19 cellular contexts compared by ENCODE assay signal in the genomic region with DNA sequence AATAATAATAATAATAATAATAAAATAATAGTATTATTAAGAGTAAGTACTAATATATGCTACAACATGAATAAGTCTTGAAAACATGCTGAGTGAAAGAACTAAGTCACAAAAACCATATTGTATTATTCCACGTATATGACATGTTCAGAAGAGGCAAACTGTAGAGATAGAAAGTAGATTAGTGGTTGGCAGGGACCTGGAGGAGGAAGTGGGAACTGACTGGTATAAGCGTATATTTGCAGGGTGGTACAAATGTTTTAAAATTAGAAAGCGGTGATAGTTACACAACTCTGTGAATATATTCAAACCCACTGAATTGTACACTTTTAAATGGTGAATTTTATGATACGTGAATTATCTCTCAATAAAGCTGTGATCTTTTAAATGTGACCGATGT. TPM values are rescaled to one million over a fixed set of nuclear protein-coding genes. Genes with fewer than 3 reads are reported as not detected.
DNase-seq lines count a peak whose midpoint lies in the region; ATAC-seq, FAIRE-seq and TF ChIP-seq lines count a peak whose summit lies in the region.
"Had no signal": no experiment of that assay in that cellular context is flagged by ENCODE, and none has a peak within 500 bp of the region (broad histone marks: within the 10 kb centered on the region; RNA-seq: fewer than 3 reads in every experiment).

No MANE protein-coding gene starts in this region.

- H2AFZ ChIP-seq in keratinocyte (ENCODE audit: control insufficient read depth, low read length), result no peak overlapping the region
- no peak overlapping the region for H2AFZ ChIP-seq in Karpas-422 (ENCODE audit: low read length)

- H3K4me2 ChIP-seq in keratinocyte (ENCODE audit: control insufficient read depth, extremely low read depth, insufficient read depth, low read depth, low read length), result no peak overlapping the region
- H3K4me2 ChIP-seq in Karpas-422 (ENCODE audit: low read depth, low read length, poor library complexity, severe bottlenecking), result no peak overlapping the region
- H3K4me2 ChIP-seq: KMS-11 had no signal

- no peaks in the 10 kb centered on the region for H3K4me1 ChIP-seq in keratinocyte (ENCODE audit: control insufficient read depth, extremely low read depth, insufficient read depth, low read length)
- peaks cover 48% of the 10 kb centered on the region for H3K4me1 ChIP-seq in Karpas-422 (ENCODE audit: low read length)
- no peaks in the 10 kb centered on the region for H3K4me1 ChIP-seq in sigmoid colon
- H3K4me1 ChIP-seq: BE2C, HAP-1 had no signal

- intact Hi-C loops in CD14-positive monocyte (cut with micrococcal nuclease), result loop anchor here in 1 of 2 donors (10.0 kb wide), 1 partner anchor 53 kb away; no protein-coding TSS in a partner anchor
- intact Hi-C loops in sigmoid colon (cut with DNase I), result no loop called here

- TF ChIP-seq POLR2A in sigmoid colon (IDR thresholded peaks at IDR 0.05), result no peak

- dilution Hi-C loops in keratinocyte (cut with MboI; ENCODE audit: extremely low pct_ligation_motif_present, low sequenced_read_pairs), result no loop called here

- H3K9me1 ChIP-seq in keratinocyte (ENCODE audit: control insufficient read depth, extremely low read depth, insufficient read depth, low read length), result no peaks in the 10 kb centered on the region

- H3K4me3 Mint-ChIP-seq in CD14-positive monocyte, result peak overlapping the region in 1 of 2 donors; percentile 29
- H3K4me3 Mint-ChIP-seq: CD4-positive, alpha-beta T cell; T-helper 17 cell had no signal

- no peak for ATAC-seq in GM18867 (IDR thresholded peaks at IDR 0.05; ENCODE audit: unreplicated experiment)
- ATAC-seq in GM19455 (IDR thresholded peaks at IDR 0.05; ENCODE audit: unreplicated experiment), result no peak
- ATAC-seq: T-helper 17 cell had no signal

- H3K27ac Mint-ChIP-seq in CD14-positive monocyte, result peak overlapping the region in 2 of 7 donors; percentile 26 to 53
- H3K27ac Mint-ChIP-seq: CD4-positive, alpha-beta T cell; T-helper 17 cell had no signal

- H4K20me1 ChIP-seq in keratinocyte (ENCODE audit: control insufficient read depth, extremely low read depth, insufficient read depth, low read length), result no peaks in the 10 kb centered on the region
- no peaks in the 10 kb centered on the region for H4K20me1 ChIP-seq in Karpas-422 (ENCODE audit: insufficient read depth, low read depth, low read length)

- H3K27me3 ChIP-seq in keratinocyte (ENCODE audit: control insufficient read depth, extremely low read depth, insufficient read depth, low read length) (no peaks in the 10 kb centered on the region), Karpas-422 (ENCODE audit: low read length) (no peaks in the 10 kb centered on the region), sigmoid colon (no peaks in the 10 kb centered on the region)

- H3K4me3 ChIP-seq in keratinocyte (ENCODE audit: control insufficient read depth in 2 of 3, extremely low read depth in 1 of 3, insufficient read depth in 2 of 3, low read depth in 1 of 3, low read length in 3 of 3), result no peak overlapping the region
- no peak overlapping the region for H3K4me3 ChIP-seq in Karpas-422 (ENCODE audit: low read length)
- H3K4me3 ChIP-seq in sigmoid colon, result no peak overlapping the region
- H3K4me3 ChIP-seq: HAP-1 had no signal

- peaks cover 0 to 7% (median 1%) of the 10 kb centered on the region in 7 donors for H3K9me3 Mint-ChIP-seq in CD14-positive monocyte
- H3K9me3 Mint-ChIP-seq: CD4-positive, alpha-beta T cell had no signal

- peaks cover 10 to 14% of the 10 kb centered on the region in 2 donors for H3K36me3 Mint-ChIP-seq in CD14-positive monocyte

- H3K36me3 ChIP-seq in keratinocyte (ENCODE audit: control insufficient read depth in 2 of 2, extremely low read depth in 1 of 2, insufficient read depth in 2 of 2, low read length in 2 of 2) (no peaks in the 10 kb centered on the region), Karpas-422 (ENCODE audit: insufficient read depth, low read length) (peaks cover 10% of the 10 kb centered on the region), sigmoid colon (no peaks in the 10 kb centered on the region)
- H3K36me3 ChIP-seq: BE2C, HAP-1 had no signal

- H3K9ac ChIP-seq in keratinocyte (ENCODE audit: control insufficient read depth, extremely low read depth, insufficient read depth, low read length) (no peak overlapping the region), Karpas-422 (ENCODE audit: low read length) (no peak overlapping the region)
- H3K9ac ChIP-seq: KMS-11 had no signal

- H3K27ac ChIP-seq in keratinocyte (ENCODE audit: control insufficient read depth, insufficient read depth, low read length) (no peak overlapping the region), Karpas-422 (ENCODE audit: low read length) (no peak overlapping the region), sigmoid colon (no peak overlapping the region)
- H3K27ac ChIP-seq: KMS-11 had no signal

- 14 to 46% methylated on average over 5 of the region's 5 CpGs for WGBS in sigmoid colon, 2 donors

- TF ChIP-seq EP300 in sigmoid colon (IDR thresholded peaks at IDR 0.05), result no peak

- peaks cover 0 to 3% (median 0%) of the 10 kb centered on the region in 3 donors for H3K27me3 Mint-ChIP-seq in CD14-positive monocyte (ENCODE audit: low read depth in 3 of 3)

- H3K4me1 Mint-ChIP-seq in CD14-positive monocyte, result peaks cover 35% of the 10 kb centered on the region

- TF ChIP-seq CTCF in CD14-positive monocyte (IDR thresholded peaks at IDR 0.05) (peak; percentile 26), keratinocyte (optimal IDR thresholded peaks at IDR 0.05 in 1 of 3, IDR thresholded peaks at IDR 0.05 in 1 of 3, conservative IDR thresholded peaks at IDR 0.05 in 1 of 3; ENCODE audit: extremely low read depth in 1 of 3, insufficient read depth in 2 of 3, low read length in 3 of 3) (no peak), sigmoid colon (IDR thresholded peaks at IDR 0.05) (no peak)

- no peak for DNase-seq in CD14-positive monocyte (ENCODE audit: low spot score)
- DNase-seq in MV-4-11 (lab: John Stamatoyannopoulos, UW), result peak; percentile 85
- peak; percentile 10 for DNase-seq in SIG-M5 (lab: John Stamatoyannopoulos, UW)
- no peak for DNase-seq in keratinocyte (ENCODE audit: low read depth, low spot score)
- no peak for DNase-seq in Karpas-422
- DNase-seq in sigmoid colon, result no peak
- DNase-seq: BE2C; Caco-2; CD4-positive, alpha-beta T cell; NCI-H187; NCI-H2107; NCI-H226; NCI-H524 treated with DMSO at 0.1 percent for 48 hours; SHP77; T-helper 17 cell had no signal

- no peaks in the 10 kb centered on the region for H3K9me3 ChIP-seq in keratinocyte (ENCODE audit: control insufficient read depth, low read depth, low read length)
- H3K9me3 ChIP-seq in Karpas-422 (ENCODE audit: low read length), result no peaks in the 10 kb centered on the region
- H3K9me3 ChIP-seq in sigmoid colon, result no peaks in the 10 kb centered on the region
- H3K9me3 ChIP-seq: BE2C, Caco-2, HAP-1 had no signal

- FAIRE-seq in keratinocyte (lab: Jason Lieb, UNC), result peak; percentile 64

- H3K79me2 ChIP-seq in keratinocyte (ENCODE audit: control insufficient read depth, insufficient read depth, low read length) (no peaks in the 10 kb centered on the region), Karpas-422 (ENCODE audit: low read length) (peaks cover 84% of the 10 kb centered on the region)

- no peaks in the 10 kb centered on the region for H3K9me2 ChIP-seq in Karpas-422 (replicated peaks; ENCODE audit: insufficient read depth, low read length)

RNA-seq across cellular contexts. Expression of a gene that starts 32.8 kb away (rescaled TPM):
- polyA plus RNA-seq in CD14-positive monocyte, result 1 to 10 TPM; 1.7 to 5.4 TPM
- 5.9 to 8.4 TPM (median 6.2 TPM) in 3 replicates for polyA plus RNA-seq in keratinocyte
- 2.5 TPM for polyA plus RNA-seq in keratinocyte (2011; ENCODE audit: low read depth)
- polyA plus RNA-seq in keratinocyte (2011; cell fraction: cytosol; rRNA removed), result 4.6 and 5.6 TPM in 2 replicates
- 17.7 and 21.7 TPM in 2 replicates for polyA plus RNA-seq in keratinocyte (2011; cell fraction: nucleus; rRNA removed)
- 4.5 and 10.2 TPM in 2 replicates for polyA plus RNA-seq in keratinocyte (2012; ENCODE audit: low replicate concordance)
- polyA minus RNA-seq in keratinocyte, result 8.6 to 22.4 TPM (median 12.6 TPM) in 3 replicates
- polyA minus RNA-seq in keratinocyte (2011; cell fraction: cytosol; rRNA and poly(A)+ RNA removed), result 17.8 TPM
- polyA minus RNA-seq in keratinocyte (2011; cell fraction: nucleus; rRNA and poly(A)+ RNA removed), result 19.8 and 20.6 TPM in 2 replicates
- total RNA-seq in Karpas-422 (2014; rRNA removed; shearing (Covaris generic); ENCODE audit: low replicate concordance), result 46.6 and 87.3 TPM in 2 replicates
- 10 to 100 TPM in 2 of 4 donors, 1 to 10 TPM in 2; 7.1 to 27.4 (median 9.2) TPM for total RNA-seq in sigmoid colon
- 10 to 100 TPM in 2 of 3 donors, 1 to 10 TPM in 1; 9.6 to 22.6 (median 10.2) TPM for polyA plus RNA-seq in sigmoid colon

Comparison
In these comparisons a context has a peak if more than half of its experiments do, and no peak if none do; other contexts are left out.
1. DNase-seq: peak in MV-4-11 (single experiment) and SIG-M5 (single experiment); none in CD14-positive monocyte (single experiment), keratinocyte (single experiment), Karpas-422 (single experiment) and sigmoid colon (single experiment).